ENCODE assay signal across 7 cellular contexts in genomic region chr14:23307687-23308644, GRCh38. TPM values are rescaled to one million over a fixed set of nuclear protein-coding genes. Genes with fewer than 3 reads are reported as not detected.
DNase-seq lines count a peak whose midpoint lies in the region; ATAC-seq and TF ChIP-seq lines count a peak whose summit lies in the region.
"Had no signal": no experiment of that assay in that cellular context is flagged by ENCODE, and none has a peak within 500 bp of the region (broad histone marks: within the 10 kb centered on the region; RNA-seq: fewer than 3 reads in every experiment).

No MANE protein-coding gene starts in this region.

- TF ChIP-seq CTCF in kidney epithelial cell (IDR thresholded peaks at IDR 0.05; ENCODE audit: insufficient read depth, low read length, poor library complexity, severe bottlenecking): no peak

- H3K4me1 ChIP-seq in SJSA1 (replicated peaks): peaks cover 16% of the 10 kb centered on the region

- no peak overlapping the region for H3K27ac ChIP-seq in SJSA1

- DNase-seq in A172 (ENCODE audit: low spot score) (peak; percentile 8), SJSA1 (ENCODE audit: low read depth in 1 of 2, low spot score in 2 of 2) (no peak), kidney epithelial cell (ENCODE audit: low read depth) (no peak), GM19240 (ENCODE audit: insufficient read length, low spot score) (no peak), AG08396 (ENCODE audit: low spot score) (no peak)
- DNase-seq: DMS79 treated with DMSO at 0.1 percent for 48 hours had no signal

- ATAC-seq in HG03571 (IDR thresholded peaks at IDR 0.05; ENCODE audit: unreplicated experiment): no peak

- H3K27me3 ChIP-seq in SJSA1 (replicated peaks) (no peaks in the 10 kb centered on the region), kidney epithelial cell (ENCODE audit: control insufficient read depth, insufficient read depth, low read length) (no peaks in the 10 kb centered on the region)

- peak overlapping the region; percentile 64 for H3K4me3 ChIP-seq in SJSA1
- H3K4me3 ChIP-seq in kidney epithelial cell (ENCODE audit: low read depth, low read length): peak overlapping the region; percentile 80

- H3K36me3 ChIP-seq in SJSA1: peaks cover 46% of the 10 kb centered on the region
- no peaks in the 10 kb centered on the region for H3K36me3 ChIP-seq in kidney epithelial cell (ENCODE audit: control insufficient read depth, insufficient read depth, low read length)

- H3K9me3 ChIP-seq in SJSA1 (replicated peaks): no peaks in the 10 kb centered on the region

RNA-seq across cellular contexts. Expression of gene BCL2L2, which starts 1.3 kb away (rescaled TPM):
- total RNA-seq in A172 (2014; rRNA removed; shearing (Covaris generic)): 5.8 and 7.6 TPM in 2 replicates
- 17.4 and 18.0 TPM in 2 replicates for total RNA-seq in SJSA1 (2014; rRNA removed; shearing (Covaris generic))
- total RNA-seq in kidney epithelial cell: 16.2 and 21.3 TPM in 2 replicates

RNA-seq across cellular contexts. Expression of gene PPP1R3E, which starts 5.3 kb away (rescaled TPM):
- total RNA-seq in A172 (2014; rRNA removed; shearing (Covaris generic)): 1.4 and 1.9 TPM in 2 replicates
- 1.2 and 2.1 TPM in 2 replicates for total RNA-seq in SJSA1 (2014; rRNA removed; shearing (Covaris generic))
- total RNA-seq in kidney epithelial cell: 2.5 and 2.9 TPM in 2 replicates

RNA-seq across cellular contexts. Expression of gene PABPN1, which starts 13.3 kb away (rescaled TPM):
- 66.5 and 85.1 TPM in 2 replicates for total RNA-seq in A172 (2014; rRNA removed; shearing (Covaris generic))
- 76.2 and 93.4 TPM in 2 replicates for total RNA-seq in SJSA1 (2014; rRNA removed; shearing (Covaris generic))
- 61.4 and 70.7 TPM in 2 replicates for total RNA-seq in kidney epithelial cell

RNA-seq across cellular contexts. Expression of gene HOMEZ, which starts 22.0 kb away (rescaled TPM):
- total RNA-seq in A172 (2014; rRNA removed; shearing (Covaris generic)): 4.5 and 4.7 TPM in 2 replicates
- 4.9 and 6.1 TPM in 2 replicates for total RNA-seq in SJSA1 (2014; rRNA removed; shearing (Covaris generic))
- total RNA-seq in kidney epithelial cell: 11.9 and 24.3 TPM in 2 replicates

RNA-seq across cellular contexts. Expression of gene SLC22A17, which starts 44.7 kb away (rescaled TPM):
- 10.3 and 11.6 TPM in 2 replicates for total RNA-seq in A172 (2014; rRNA removed; shearing (Covaris generic))
- 1.7 and 3.2 TPM in 2 replicates for total RNA-seq in SJSA1 (2014; rRNA removed; shearing (Covaris generic))
- total RNA-seq in kidney epithelial cell: 7.8 and 13.1 TPM in 2 replicates
